ENCODE assay signal across 12 cellular contexts in the genomic region with DNA sequence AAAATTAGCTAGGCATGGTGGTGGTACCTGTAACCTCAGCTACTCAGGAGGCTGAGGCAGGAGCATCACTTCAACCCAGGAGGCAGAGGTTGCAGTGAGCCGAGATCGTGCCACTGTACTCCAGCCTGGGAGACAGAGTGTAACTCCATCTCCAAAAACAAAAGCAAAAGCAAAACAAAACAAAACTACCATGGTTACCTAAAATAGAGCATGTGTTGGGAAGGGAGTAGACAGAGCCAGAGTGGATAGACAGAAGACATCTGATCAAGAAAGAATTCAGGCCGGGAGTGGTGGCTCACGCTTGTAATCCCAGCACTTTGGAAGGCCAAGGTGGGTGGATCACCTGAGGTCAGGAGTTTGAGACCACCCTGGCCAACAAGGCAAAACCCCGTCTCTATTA. TPM values are rescaled to one million over a fixed set of nuclear protein-coding genes. Genes with fewer than 3 reads are reported as not detected.
DNase-seq lines count a peak whose midpoint lies in the region; ATAC-seq and TF ChIP-seq lines count a peak whose summit lies in the region.
"Not testable (repeated sequence)": the region's sequence is repeated elsewhere in the genome, so short reads cannot be mapped to it uniquely, and the experiment has no call there.
"Had no signal": no experiment of that assay in that cellular context is flagged by ENCODE, and none has a peak within 500 bp of the region (broad histone marks: within the 10 kb centered on the region; RNA-seq: fewer than 3 reads in every experiment).

No MANE protein-coding gene starts in this region.

- intact Hi-C loops in left ventricle myocardium superior (cut with micrococcal nuclease), result not testable (repeated sequence)

- not testable (repeated sequence) for H3K27me3 ChIP-seq in parathyroid adenoma (ENCODE audit: control insufficient read depth, insufficient read depth, low read length)

- H3K9me3 Mint-ChIP-seq in activated CD4-positive, alpha-beta T cell treated with anti-CD3 and anti-CD28 coated beads, Interleukin-2, amount 10 ng/mL, durations not matched to agents 7 days and 5 days; type B pancreatic cell: not testable (repeated sequence)

- H3K79me2 ChIP-seq in parathyroid adenoma, result peaks cover 74% of the 10 kb centered on the region

- H3K27me3 Mint-ChIP-seq in activated CD4-positive, alpha-beta T cell treated with anti-CD3 and anti-CD28 coated beads, Interleukin-2, amount 10 ng/mL, durations not matched to agents 7 days and 5 days; type B pancreatic cell: not testable (repeated sequence)

- POLR2A ChIA-PET in HEK293 (lab: Yijun Ruan, JAX); activated CD4-positive, alpha-beta T cell treated with anti-CD3 and anti-CD28 coated beads, Interleukin-2, amount 10 ng/mL, durations not matched to agents 7 days and 5 days (lab: Charles Lee): not testable (repeated sequence)

- not testable (repeated sequence) for H3K9me3 ChIP-seq in HEK293 (ENCODE audit: control insufficient read depth, insufficient read depth, low read depth, low read length); parathyroid adenoma (ENCODE audit: control insufficient read depth, low read length)

- not testable (repeated sequence) for TF ChIP-seq CTCF in AG10803 (conservative IDR thresholded peaks at IDR 0.05; ENCODE audit: low read length); HEK293 (tag by site-specific recombination; IDR thresholded peaks at IDR 0.05); cardiac fibroblast (IDR thresholded peaks at IDR 0.05; ENCODE audit: low read depth, low read length); parathyroid adenoma (IDR thresholded peaks at IDR 0.05); type B pancreatic cell (conservative IDR thresholded peaks at IDR 0.05)

- H3K36me3 Mint-ChIP-seq in activated CD4-positive, alpha-beta T cell treated with anti-CD3 and anti-CD28 coated beads, Interleukin-2, amount 10 ng/mL, durations not matched to agents 7 days and 5 days (ENCODE audit: low read depth), result not testable (repeated sequence)
- peaks cover 17% of the 10 kb centered on the region for H3K36me3 Mint-ChIP-seq in type B pancreatic cell

- H3K4me1 Mint-ChIP-seq in activated CD4-positive, alpha-beta T cell treated with anti-CD3 and anti-CD28 coated beads, Interleukin-2, amount 10 ng/mL, durations not matched to agents 7 days and 5 days, result peaks cover 11% of the 10 kb centered on the region
- peaks cover 33% of the 10 kb centered on the region for H3K4me1 Mint-ChIP-seq in type B pancreatic cell (ENCODE audit: unreplicated experiment)

- H3K4me1 ChIP-seq in HEK293 (ENCODE audit: control insufficient read depth, insufficient read depth, low read length), result not testable (repeated sequence)
- peaks cover 25% of the 10 kb centered on the region for H3K4me1 ChIP-seq in parathyroid adenoma

- DNase-seq in AG10803 (ENCODE audit: low read depth) (peak; percentile 22), OCI-M1 (lab: John Stamatoyannopoulos, UW) (peak; percentile 34), cardiac fibroblast (ENCODE audit: low read depth in 2 of 2) (peak; percentile 12 to 18)
- not testable (repeated sequence) for DNase-seq in activated CD4-positive, alpha-beta T cell treated with anti-CD3 and anti-CD28 coated beads, Interleukin-2, amount 10 ng/mL, durations not matched to agents 7 days and 5 days; left ventricle myocardium superior; type B pancreatic cell (ENCODE audit: extremely low spot score, unreplicated experiment)

- H3K36me3 ChIP-seq in HEK293 (ENCODE audit: control insufficient read depth in 2 of 2, insufficient read depth in 1 of 2, low read length in 2 of 2); parathyroid adenoma (ENCODE audit: control insufficient read depth, insufficient read depth, low read length): not testable (repeated sequence)

- H3K4me3 Mint-ChIP-seq in activated CD4-positive, alpha-beta T cell treated with anti-CD3 and anti-CD28 coated beads, Interleukin-2, amount 10 ng/mL, durations not matched to agents 7 days and 5 days, result not testable (repeated sequence)
- peak overlapping the region; percentile 49 for H3K4me3 Mint-ChIP-seq in type B pancreatic cell

- not testable (repeated sequence) for H3K9ac ChIP-seq in parathyroid adenoma

- H3K27ac Mint-ChIP-seq in activated CD4-positive, alpha-beta T cell treated with anti-CD3 and anti-CD28 coated beads, Interleukin-2, amount 10 ng/mL, durations not matched to agents 7 days and 5 days, result peak overlapping the region; percentile 46
- H3K27ac Mint-ChIP-seq in type B pancreatic cell, result peak overlapping the region; percentile 87

- peak; percentile 47 for ATAC-seq in left ventricle myocardium superior

- H3K4me2 ChIP-seq in parathyroid adenoma (ENCODE audit: low read length), result not testable (repeated sequence)

- H3K27ac ChIP-seq in HEK293 (ENCODE audit: extremely low read depth, low read depth, low read length), result not testable (repeated sequence)
- peak overlapping the region; percentile 50 for H3K27ac ChIP-seq in parathyroid adenoma

- H3K4me3 ChIP-seq in AG10803 (ENCODE audit: low read length); HEK293 (ENCODE audit: low read depth, low read length); cardiac fibroblast (replicated peaks in 1 of 2; ENCODE audit: low read depth in 2 of 2, low read length in 2 of 2); parathyroid adenoma (ENCODE audit: low read depth, low read length): not testable (repeated sequence)

- CTCF ChIA-PET in HEK293 (lab: Yijun Ruan, JAX), result interaction anchor here (0.5 to 0.7 kb wide), 3 partner anchors 78 to 862 kb away, joined by 3 to 4 read pairs (median 3); no protein-coding TSS in a partner anchor
- CTCF ChIA-PET in activated CD4-positive, alpha-beta T cell treated with anti-CD3 and anti-CD28 coated beads, Interleukin-2, amount 10 ng/mL, durations not matched to agents 7 days and 5 days (lab: Charles Lee), result not testable (repeated sequence)

- H2AFZ ChIP-seq in parathyroid adenoma, result not testable (repeated sequence)

TF ChIP-seq in HEK293, 187 proteins besides CTCF, POLR2A, EP300 and RAD21:
- TF ChIP-seq GLIS1 (tag by site-specific recombination; IDR thresholded peaks at IDR 0.05), result peak; percentile 24; the same call in 1 of the 2 replicates
TF ChIP-seq in HEK293: peak in this region for 1; not testable (repeated sequence) for 186.

RNA-seq across cellular contexts. Expression of gene SPDYE3, which starts 41.7 kb away (rescaled TPM):
- total RNA-seq in activated CD4-positive, alpha-beta T cell treated with anti-CD3 and anti-CD28 coated beads, Interleukin-2, amount 10 ng/mL, durations not matched to agents 7 days and 5 days, result not detected
- total RNA-seq in left ventricle myocardium superior (not detected), type B pancreatic cell (ENCODE audit: low replicate concordance) (not detected in 2 replicates)
- total RNA-seq: Calu3; CD4-positive, alpha-beta memory T cell; GM23248; Peyer's patch had no signal

RNA-seq across cellular contexts. Expression of gene PVRIG, which starts 46.1 kb away (rescaled TPM):
- 10 to 100 TPM; 61.2 to 66.6 TPM for total RNA-seq in activated CD4-positive, alpha-beta T cell treated with anti-CD3 and anti-CD28 coated beads, Interleukin-2, amount 10 ng/mL, durations not matched to agents 7 days and 5 days
- not detected for total RNA-seq in left ventricle myocardium superior
- not detected in 2 replicates for total RNA-seq in type B pancreatic cell (ENCODE audit: low replicate concordance)
- total RNA-seq: Calu3, GM23248 had no signal

Comparison
In these comparisons a context has a peak if more than half of its experiments do, and no peak if none do; other contexts are left out.
1. RNA of gene PVRIG, which starts 46.1 kb away (total RNA-seq): 61.2 to 66.6 TPM in activated CD4-positive, alpha-beta T cell treated with anti-CD3 and anti-CD28 coated beads, Interleukin-2, amount 10 ng/mL, durations not matched to agents 7 days and 5 days; not detected in type B pancreatic cell and not detected in left ventricle myocardium superior (single experiment); every median in the first group is over 10 times any median in the second.